Comparison of ENCODE assay signal across 9 cellular contexts in genomic region chr21:21003701-21004100, GRCh38. TPM values are rescaled to one million over a fixed set of nuclear protein-coding genes. Genes with fewer than 3 reads are reported as not detected.
DNase-seq lines count a peak whose midpoint lies in the region; ATAC-seq, FAIRE-seq and TF ChIP-seq lines count a peak whose summit lies in the region.
"Had no signal": no experiment of that assay in that cellular context is flagged by ENCODE, and none has a peak within 500 bp of the region (broad histone marks: within the 10 kb centered on the region; RNA-seq: fewer than 3 reads in every experiment).

No MANE protein-coding gene starts in this region.

- TF ChIP-seq RAD21 in GM12878 (IDR thresholded peaks at IDR 0.05; ENCODE audit: insufficient read depth, low read depth, low read length): 0 out of 2 replicates have a peak, but pooled peaks have one; percentile 8

- H3K36me3 ChIP-seq in GM12878 (ENCODE audit: control insufficient read depth in 2 of 2, insufficient read depth in 2 of 2, low read length in 1 of 2): no peaks in the 10 kb centered on the region

- TF ChIP-seq POLR2A in GM12878 (IDR thresholded peaks at IDR 0.05; ENCODE audit: low read depth, low read length): no peak

- no peaks in the 10 kb centered on the region for H3K27me3 ChIP-seq in GM12878 (replicated peaks in 1 of 2; ENCODE audit: control insufficient read depth in 2 of 2, insufficient read depth in 2 of 2, low read length in 1 of 2)

- H3K4me3 ChIP-seq in GM12878: no peak overlapping the region

- ATAC-seq in GM12878 (no peak), GM21390 (IDR thresholded peaks at IDR 0.05; ENCODE audit: unreplicated experiment) (no peak), GM18502 (IDR thresholded peaks at IDR 0.05; ENCODE audit: poor library complexity, unreplicated experiment) (no peak)

- no peaks in the 10 kb centered on the region for H3K9me3 ChIP-seq in GM12878 (replicated peaks; ENCODE audit: control insufficient read depth, insufficient read depth, low read length)

- no peak for TF ChIP-seq EP300 in GM12878 (IDR thresholded peaks at IDR 0.05; ENCODE audit: borderline replicate concordance in 1 of 2, control insufficient read depth in 1 of 2, low read depth in 2 of 2, low read length in 2 of 2)

- in situ Hi-C loops in GM12878 (cut with MboI): loop anchor here (25.0 kb wide), 1 partner anchor 1784 kb away; no protein-coding TSS in a partner anchor

- CTCF ChIA-PET in GM12878 (lab: Yijun Ruan, JAX): interaction anchor here (1.9 to 2.0 kb wide), 2 partner anchors 98 to 1788 kb away, joined by 4 to 14 read pairs; no protein-coding TSS in a partner anchor

- peak in 1 of 3 experiments; percentile 16; a peak in 1 of 6 replicates for TF ChIP-seq CTCF in GM12878 (IDR thresholded peaks at IDR 0.05 in 2 of 3, conservative IDR thresholded peaks at IDR 0.05 in 1 of 3; ENCODE audit: control insufficient read depth in 2 of 3, extremely low read depth in 1 of 3, insufficient read depth in 1 of 3, low read depth in 3 of 3, low read length in 3 of 3)

- POLR2A ChIA-PET in GM12878 (lab: Charles Lee): no interaction called here

- no peak overlapping the region for H2AFZ ChIP-seq in GM12878 (ENCODE audit: control insufficient read depth, low read depth, low read length)

- WGBS in GM12878 (ENCODE audit: insufficient coverage, insufficient replicate concordance, low lambda C conversion rate, missing lambda C conversion rate): 0% methylated on average over 4 of the region's 4 CpGs

- intact Hi-C loops in GM12878 (cut with micrococcal nuclease; ENCODE audit: unreplicated experiment): loop anchor here (5.0 kb wide), 2 partner anchors 99 to 1789 kb away; no protein-coding TSS in a partner anchor

- RAD21 ChIA-PET in GM12878 (lab: Charles Lee; ENCODE audit: unreplicated experiment): interaction anchor here (0.7 to 1.2 kb wide), 2 partner anchors 97 to 98 kb away, joined by 3 read pairs; no protein-coding TSS in a partner anchor

- H3K79me2 ChIP-seq in GM12878 (ENCODE audit: control insufficient read depth, insufficient read depth, low read length): no peaks in the 10 kb centered on the region

- DNase-seq in NCI-H510A treated with DMSO at 0.1 percent for 48 hours (lab: John Stamatoyannopoulos, UW) (peak; percentile 12), NCI-H510A (lab: John Stamatoyannopoulos, UW) (no peak), NCI-H2196 (lab: John Stamatoyannopoulos, UW; ENCODE audit: unreplicated experiment) (peak; percentile 60), GM12878 (ENCODE audit: low read depth, low spot score) (no peak), pons (ENCODE audit: low spot score) (peak; percentile 87), NCI-H774 (lab: John Stamatoyannopoulos, UW) (no peak)

- no peaks in the 10 kb centered on the region for H3K4me1 ChIP-seq in GM12878 (ENCODE audit: control insufficient read depth, insufficient read depth, low read length)

- no peaks in the 10 kb centered on the region for H4K20me1 ChIP-seq in GM12878 (ENCODE audit: control insufficient read depth, insufficient read depth)

- no peak overlapping the region for H3K4me2 ChIP-seq in GM12878 (ENCODE audit: control insufficient read depth, insufficient read depth)

- no peak overlapping the region for H3K9ac ChIP-seq in GM12878 (ENCODE audit: control insufficient read depth, insufficient read depth, low read length)

- no TSS peak for BruUV-seq in GM12878 (replicated peaks; lab: Mats Ljungman, UMichigan)

- FAIRE-seq in GM12878 (lab: Jason Lieb, UNC): no peak
- FAIRE-seq: G401.6 had no signal

- no peak overlapping the region for H3K27ac ChIP-seq in GM12878 (ENCODE audit: control insufficient read depth, insufficient read depth)

- SMC1A ChIA-PET in GM12878 (lab: Charles Lee; ENCODE audit: uncharacterized antibody, unreplicated experiment): interaction anchor here (0.6 to 2.8 kb wide), 3 partner anchors 37 to 420 kb away, joined by 3 to 13 read pairs (median 4); no protein-coding TSS in a partner anchor

TF ChIP-seq in GM12878, 131 proteins besides CTCF, POLR2A, EP300 and RAD21:
- TF ChIP-seq ZNF274 (IDR thresholded peaks at IDR 0.05; ENCODE audit: insufficient read depth, insufficient read length) (no peak), NKRF (conservative IDR thresholded peaks at IDR 0.05) (no peak)

RNA-seq across cellular contexts. Expression of gene NCAM2, which starts 5.5 kb away (rescaled TPM):
- not detected in 2 replicates for total RNA-seq in GM12878 (2013; cell fraction: nucleolus; rRNA removed)
- total RNA-seq in GM12878 (2014; rRNA removed): 0.23 TPM in 1 of 2 replicates, not detected in the other
- not detected in 2 replicates for total RNA-seq in GM12878 (2014; rRNA removed; fragmentation: Illumina TruSeq; extraction: Trizol)
- 0.13 TPM in 1 of 2 replicates, not detected in the other for total RNA-seq in GM12878 (2021)
- not detected for polyA plus RNA-seq in GM12878 (2011; ENCODE audit: low read depth)
- polyA plus RNA-seq in GM12878 (2011; rRNA removed): 0.27 and 1.3 TPM in 2 replicates
- polyA plus RNA-seq in GM12878 (2011; cell fraction: cytosol; rRNA removed): 0.09 and 0.18 TPM in 2 replicates
- polyA plus RNA-seq in GM12878 (2011; cell fraction: nucleus; rRNA removed): 0.22 and 1.2 TPM in 2 replicates
- not detected in 2 replicates for polyA plus RNA-seq in GM12878 (2012)
- not detected in 2 replicates for polyA plus RNA-seq in GM12878 (2014; fragmentation: Illumina TruSeq; extraction: Trizol)
- polyA plus RNA-seq in GM12878 (2014; fragmentation: Nextera tagmentation; extraction: Ambion mirVana): not detected
- not detected in 2 replicates for polyA plus RNA-seq in GM12878 (2014; rRNA removed)
- not detected for polyA plus RNA-seq in GM12878 (2016; fragmentation: Nextera tagmentation; extraction: Ambion mirVana)
- 0.67 and 0.73 TPM in 2 replicates for polyA minus RNA-seq in GM12878 (2011; rRNA and poly(A)+ RNA removed)
- polyA minus RNA-seq in GM12878 (2011; cell fraction: cytosol; rRNA and poly(A)+ RNA removed): 1.1 and 1.2 TPM in 2 replicates
- polyA minus RNA-seq in GM12878 (2011; cell fraction: nucleus; rRNA and poly(A)+ RNA removed): 0.48 and 1.2 TPM in 2 replicates

Comparison
In these comparisons a context has a peak if more than half of its experiments do, and no peak if none do; other contexts are left out.
1. DNase-seq: peak in NCI-H510A treated with DMSO at 0.1 percent for 48 hours (single experiment), NCI-H2196 (single experiment) and pons (single experiment); none in NCI-H510A (single experiment), GM12878 (single experiment) and NCI-H774 (single experiment).